In the genomic region with DNA sequence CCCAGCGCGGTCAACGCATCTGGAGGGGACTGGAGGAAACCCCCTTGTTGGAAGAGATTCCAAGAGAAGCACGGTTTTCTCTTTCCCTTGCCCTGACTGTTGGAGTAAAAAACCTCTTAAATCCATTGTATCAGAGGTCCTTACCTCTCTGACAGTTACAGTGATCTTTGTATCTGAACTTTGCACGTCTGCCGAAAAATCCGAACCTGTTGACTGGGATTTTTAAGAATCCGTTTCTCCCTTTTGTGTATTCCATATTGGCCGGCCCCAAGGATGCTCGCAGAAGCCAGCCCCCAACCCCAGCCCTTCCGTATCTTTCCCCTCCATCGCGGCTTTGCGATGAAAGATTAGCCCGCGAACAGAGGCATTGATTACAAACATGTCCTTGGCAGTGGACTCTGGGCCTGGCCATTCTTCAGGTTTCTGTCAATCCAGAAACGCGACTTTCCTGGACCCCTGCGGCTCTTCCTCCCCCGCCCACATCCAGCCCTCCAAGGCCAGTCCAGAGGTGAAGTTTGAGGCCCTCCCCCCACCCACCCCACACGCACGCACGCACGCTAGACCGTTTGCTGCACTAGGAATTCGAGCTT, we compare ENCODE assay signal across 21 cellular contexts. TPM values are rescaled to one million over a fixed set of nuclear protein-coding genes. Genes with fewer than 3 reads are reported as not detected.
DNase-seq lines count a peak whose midpoint lies in the region; ATAC-seq, FAIRE-seq and TF ChIP-seq lines count a peak whose summit lies in the region.
"Had no signal": no experiment of that assay in that cellular context is flagged by ENCODE, and none has a peak within 500 bp of the region (broad histone marks: within the 10 kb centered on the region; RNA-seq: fewer than 3 reads in every experiment).

No MANE protein-coding gene starts in this region.

- H3K4me2 ChIP-seq in HepG2 (ENCODE audit: low read depth, low read length), result peak overlapping the region; percentile 58

- in situ Hi-C loops in HepG2 (cut with HindIII; ENCODE audit: extremely low pct_ligation_motif_present, low pct_unique_long_range_greater_than_20kb), result no loop called here

- H3K27me3 Mint-ChIP-seq in activated T-helper 1 cell treated with anti-CD3 and anti-CD28 coated beads, Interleukin-12 subunit alpha, Interleukin-12 subunit beta, Interleukin-2, Interleukin-4 antibody, amounts not matched to agents 30 ng/mL and 10 ng/mL and 1 ng/mL, durations not matched to agents 14 hours and 24 hours and 36 hours (ENCODE audit: insufficient read depth), result peaks cover 76% of the 10 kb centered on the region
- peaks cover 61% of the 10 kb centered on the region for H3K27me3 Mint-ChIP-seq in activated T-helper 17 cell treated with anti-CD3 and anti-CD28 coated beads, Interleukin-2, amount 50 U/mL, for 72 hours

- FAIRE-seq in HepG2 (lab: Jason Lieb, UNC), result no peak
- FAIRE-seq: frontal cortex had no signal

- H3K27me3 ChIP-seq in HepG2 (ENCODE audit: control insufficient read depth in 1 of 2, insufficient read depth in 2 of 2, low read length in 2 of 2), result peaks cover 7 to 41% of the 10 kb centered on the region in 2 experiments; a peak in 4 of 5 replicates
- peaks cover 29 to 70% of the 10 kb centered on the region in 2 donors for H3K27me3 ChIP-seq in right lobe of liver

- H2AFZ ChIP-seq in HepG2 (ENCODE audit: low read length), result no peak overlapping the region

- H3K9me3 ChIP-seq in HepG2 (ENCODE audit: low read length) (no peaks in the 10 kb centered on the region), right lobe of liver (no peaks in the 10 kb centered on the region), iPS-18c (ENCODE audit: control insufficient read depth, insufficient read depth, low read length) (no peaks in the 10 kb centered on the region)
- H3K9me3 ChIP-seq: Caco-2, colonic mucosa, lower lobe of right lung had no signal

- no peaks in the 10 kb centered on the region for H3K9me3 Mint-ChIP-seq in activated T-helper 1 cell treated with anti-CD3 and anti-CD28 coated beads, Interleukin-12 subunit alpha, Interleukin-12 subunit beta, Interleukin-2, Interleukin-4 antibody, amounts not matched to agents 30 ng/mL and 10 ng/mL and 1 ng/mL, durations not matched to agents 14 hours and 24 hours and 36 hours
- H3K9me3 Mint-ChIP-seq in activated T-helper 17 cell treated with anti-CD3 and anti-CD28 coated beads, Interleukin-2, amount 50 U/mL, for 72 hours, result no peaks in the 10 kb centered on the region

- no peak for TF ChIP-seq RAD21 in HepG2 (CRISPR knock-in tag; IDR thresholded peaks at IDR 0.05)

- H3K79me2 ChIP-seq in HepG2 (ENCODE audit: insufficient read depth, low read length), result no peaks in the 10 kb centered on the region

- H3K27ac ChIP-seq in HepG2 (ENCODE audit: extremely low read length, insufficient read depth, low read length) (no peak overlapping the region), right lobe of liver (no peak overlapping the region)
- H3K27ac ChIP-seq: colonic mucosa, lower lobe of right lung had no signal

- H3K9ac ChIP-seq in HepG2 (ENCODE audit: insufficient read depth, low read depth, low read length), result no peak overlapping the region

- H3K4me3 Mint-ChIP-seq in activated T-helper 1 cell treated with anti-CD3 and anti-CD28 coated beads, Interleukin-12 subunit alpha, Interleukin-12 subunit beta, Interleukin-2, Interleukin-4 antibody, amounts not matched to agents 30 ng/mL and 10 ng/mL and 1 ng/mL, durations not matched to agents 14 hours and 24 hours and 36 hours, result no peak overlapping the region
- no peak overlapping the region for H3K4me3 Mint-ChIP-seq in activated T-helper 17 cell treated with anti-CD3 and anti-CD28 coated beads, Interleukin-2, amount 50 U/mL, for 72 hours

- H3K36me3 ChIP-seq in HepG2 (replicated peaks in 1 of 2; ENCODE audit: control insufficient read depth in 1 of 2, insufficient read depth in 2 of 2, low read length in 2 of 2), result no peaks in the 10 kb centered on the region
- H3K36me3 ChIP-seq in right lobe of liver, result no peaks in the 10 kb centered on the region
- H3K36me3 ChIP-seq: colonic mucosa, lower lobe of right lung had no signal

- H3K4me3 ChIP-seq in HepG2 (replicated peaks in 1 of 3; ENCODE audit: insufficient read depth in 1 of 3, low read depth in 2 of 3, low read length in 3 of 3) (peak overlapping the region in 2 of 3 experiments; percentile 7 to 16; a peak in 1 of 6 replicates), right lobe of liver (no peak overlapping the region), iPS-18c (ENCODE audit: insufficient read depth, low read depth, low read length) (peak overlapping the region; percentile 2; the same call in 1 of the 2 replicates)
- H3K4me3 ChIP-seq: colonic mucosa, lower lobe of right lung had no signal

- no peak for TF ChIP-seq POLR2A in HepG2 (IDR thresholded peaks at IDR 0.05; ENCODE audit: insufficient read depth in 1 of 2, low read depth in 2 of 2, low read length in 2 of 2)
- TF ChIP-seq POLR2A in right lobe of liver (IDR thresholded peaks at IDR 0.05), result no peak

- peaks cover 54% of the 10 kb centered on the region for H3K4me1 ChIP-seq in HepG2 (ENCODE audit: insufficient read depth, low read length)
- H3K4me1 ChIP-seq in right lobe of liver, result peaks cover 0 to 18% (median 5%) of the 10 kb centered on the region in 4 donors
- H3K4me1 ChIP-seq: Caco-2 had no signal

- TF ChIP-seq CTCF in HepG2 (CRISPR knock-in tag; IDR thresholded peaks at IDR 0.05) (no peak), right lobe of liver (IDR thresholded peaks at IDR 0.05) (no peak)

- TF ChIP-seq EP300 in HepG2 (IDR thresholded peaks at IDR 0.05; ENCODE audit: low read depth in 2 of 2, low read length in 2 of 2), result no peak
- no peak for TF ChIP-seq EP300 in HepG2 (CRISPR knock-in tag; IDR thresholded peaks at IDR 0.05; ENCODE audit: borderline replicate concordance)

- CTCF ChIA-PET in HepG2 (lab: Yijun Ruan, JAX; ENCODE audit: low intra/inter-chr PET ratio, low total read pairs), result no interaction called here

- H3K27ac Mint-ChIP-seq in activated T-helper 1 cell treated with anti-CD3 and anti-CD28 coated beads, Interleukin-12 subunit alpha, Interleukin-12 subunit beta, Interleukin-2, Interleukin-4 antibody, amounts not matched to agents 30 ng/mL and 10 ng/mL and 1 ng/mL, durations not matched to agents 14 hours and 24 hours and 36 hours, result peak overlapping the region; percentile 31
- no peak overlapping the region for H3K27ac Mint-ChIP-seq in activated T-helper 17 cell treated with anti-CD3 and anti-CD28 coated beads, Interleukin-2, amount 50 U/mL, for 72 hours

- intact Hi-C loops in HepG2 (cut with micrococcal nuclease; ENCODE audit: unreplicated experiment) (no loop called here), right lobe of liver (cut with DNase I) (no loop called here)
- intact Hi-C loops in activated T-helper 1 cell treated with anti-CD3 and anti-CD28 coated beads, Interleukin-12 subunit alpha, Interleukin-12 subunit beta, Interleukin-2, Interleukin-4 antibody, amounts not matched to agents 30 ng/mL and 10 ng/mL and 1 ng/mL, durations not matched to agents 14 hours and 24 hours and 36 hours (cut with micrococcal nuclease), result loop anchor here (5.0 kb wide), 1 partner anchor 1263 kb away; the partner anchor contains the start of gene GAD1

- POLR2A ChIA-PET in HepG2 (lab: Yijun Ruan, JAX), result interaction anchor here (2.5 kb wide), 1 partner anchor 28 kb away, joined by 9 read pairs; no protein-coding TSS in a partner anchor

- no TSS peak for BruUV-seq in HepG2 (replicated peaks; lab: Mats Ljungman, UMichigan)

- H4K20me1 ChIP-seq in HepG2 (ENCODE audit: insufficient read depth, low read length), result no peaks in the 10 kb centered on the region

- ATAC-seq in HepG2, result no peak
- ATAC-seq in right lobe of liver, result no peak
- ATAC-seq in activated T-helper 17 cell treated with anti-CD3 and anti-CD28 coated beads, Interleukin-2, amount 50 U/mL, for 72 hours (replicated peaks), result no peak
- ATAC-seq: lower lobe of right lung had no signal

- peaks cover 28% of the 10 kb centered on the region for H3K4me1 Mint-ChIP-seq in activated T-helper 1 cell treated with anti-CD3 and anti-CD28 coated beads, Interleukin-12 subunit alpha, Interleukin-12 subunit beta, Interleukin-2, Interleukin-4 antibody, amounts not matched to agents 30 ng/mL and 10 ng/mL and 1 ng/mL, durations not matched to agents 14 hours and 24 hours and 36 hours (ENCODE audit: low read depth)
- H3K4me1 Mint-ChIP-seq in activated T-helper 17 cell treated with anti-CD3 and anti-CD28 coated beads, Interleukin-2, amount 50 U/mL, for 72 hours, result peaks cover 13% of the 10 kb centered on the region

- WGBS in HepG2 (ENCODE audit: low lambda C conversion rate), result 70% methylated on average over 26 of the region's 26 CpGs
- 8% methylated on average over 18 of the region's 26 CpGs for WGBS in right lobe of liver (ENCODE audit: insufficient coverage, low coverage, low lambda C conversion rate, missing lambda C conversion rate)

- DNase-seq in HepG2 (ENCODE audit: low spot score) (no peak), right lobe of liver (no peak), NCI-H2107 (lab: John Stamatoyannopoulos, UW) (no peak), HPDE6-E6E7 (ENCODE audit: extremely low spot score) (no peak)
- DNase-seq in activated T-helper 1 cell treated with anti-CD3 and anti-CD28 coated beads, Interleukin-12 subunit alpha, Interleukin-12 subunit beta, Interleukin-2, Interleukin-4 antibody, amounts not matched to agents 30 ng/mL and 10 ng/mL and 1 ng/mL, durations not matched to agents 14 hours and 24 hours and 36 hours (ENCODE audit: low spot score), result no peak
- DNase-seq in effector CD8-positive, alpha-beta T cell (lab: John Stamatoyannopoulos, UW), result no peak
- DNase-seq: activated CD4-positive, CD25-positive, alpha-beta regulatory T cell; activated naive CD4-positive, alpha-beta T cell treated with anti-CD3 and anti-CD28 coated beads, Interleukin-2, amount 50 U/mL, for 16 hours; Caco-2; colonic mucosa; lower lobe of right lung; NCI-H1105 treated with DMSO at 0.1 percent for 48 hours; NCI-H526; SHP77; stimulated activated CD4-positive, alpha-beta T cell treated with anti-CD3 and anti-CD28 coated beads, Interleukin-4, amount 100 ng/mL, for 4 hours had no signal

- no peaks in the 10 kb centered on the region for H3K36me3 Mint-ChIP-seq in activated T-helper 1 cell treated with anti-CD3 and anti-CD28 coated beads, Interleukin-12 subunit alpha, Interleukin-12 subunit beta, Interleukin-2, Interleukin-4 antibody, amounts not matched to agents 30 ng/mL and 10 ng/mL and 1 ng/mL, durations not matched to agents 14 hours and 24 hours and 36 hours (ENCODE audit: low read depth)
- peaks cover 29% of the 10 kb centered on the region for H3K36me3 Mint-ChIP-seq in activated T-helper 17 cell treated with anti-CD3 and anti-CD28 coated beads, Interleukin-2, amount 50 U/mL, for 72 hours (ENCODE audit: low read depth)

RNA-seq across cellular contexts. Expression of gene DLX1, which starts 4.6 kb away (rescaled TPM):
- total RNA-seq in HepG2 (2016; rRNA removed; fragmentation: Illumina TruSeq; extraction: Trizol) (0.18 TPM in 1 of 2 replicates, not detected in the other), right lobe of liver (not detected)
- not detected in 2 replicates for total RNA-seq in HepG2 (2016; cell fraction: cytosol; rRNA removed; fragmentation: Illumina TruSeq; extraction: Trizol; ENCODE audit: low read depth)
- total RNA-seq in HepG2 (2016; cell fraction: insoluble cytoplasmic fraction; rRNA removed; fragmentation: Illumina TruSeq; extraction: Trizol), result 0.13 and 0.52 TPM in 2 replicates
- 0.09 TPM in 1 of 2 replicates, not detected in the other for total RNA-seq in HepG2 (2016; cell fraction: membrane; rRNA removed; fragmentation: Illumina TruSeq; extraction: Trizol)
- total RNA-seq in HepG2 (2016; cell fraction: nucleus; rRNA removed; fragmentation: Illumina TruSeq; extraction: Trizol), result 0.25 and 0.37 TPM in 2 replicates
- 0.69 and 0.86 TPM in 2 replicates for polyA plus RNA-seq in HepG2 (2011; rRNA removed)
- 0.40 and 0.47 TPM in 2 replicates for polyA plus RNA-seq in HepG2 (2011; cell fraction: cytosol; rRNA removed)
- polyA plus RNA-seq in HepG2 (2011; cell fraction: nucleus; rRNA removed), result 3.0 and 3.7 TPM in 2 replicates
- 0.32 and 0.51 TPM in 2 replicates for polyA plus RNA-seq in HepG2 (2012)
- 0.19 TPM in 1 of 2 replicates, not detected in the other for polyA plus RNA-seq in HepG2 (2016; cell fraction: cytosol; fragmentation: Illumina TruSeq; extraction: Trizol; ENCODE audit: low read depth)
- polyA plus RNA-seq in HepG2 (2016; cell fraction: insoluble cytoplasmic fraction; fragmentation: Illumina TruSeq; extraction: Trizol; ENCODE audit: low read depth), result 0.27 and 0.41 TPM in 2 replicates
- polyA plus RNA-seq in HepG2 (2016; cell fraction: membrane; fragmentation: Illumina TruSeq; extraction: Trizol; ENCODE audit: low read depth), result 0.09 and 0.16 TPM in 2 replicates
- polyA plus RNA-seq in HepG2 (2016; cell fraction: nucleus; fragmentation: Illumina TruSeq; extraction: Trizol; ENCODE audit: insufficient read depth, low read depth), result 0.94 TPM in 1 of 2 replicates, not detected in the other
- 0.89 and 1.8 TPM in 2 replicates for polyA minus RNA-seq in HepG2 (2011; rRNA and poly(A)+ RNA removed; ENCODE audit: low replicate concordance)
- 0.40 and 1.1 TPM in 2 replicates for polyA minus RNA-seq in HepG2 (2011; cell fraction: cytosol; rRNA and poly(A)+ RNA removed)
- polyA minus RNA-seq in HepG2 (2011; cell fraction: nucleus; rRNA and poly(A)+ RNA removed), result 1.8 and 2.2 TPM in 2 replicates
- not detected in 2 replicates for total RNA-seq in activated T-helper 1 cell treated with anti-CD3 and anti-CD28 coated beads, Interleukin-12 subunit alpha, Interleukin-12 subunit beta, Interleukin-2, Interleukin-4 antibody, amounts not matched to agents 30 ng/mL and 10 ng/mL and 1 ng/mL, durations not matched to agents 14 hours and 24 hours and 36 hours
- total RNA-seq in activated T-helper 17 cell treated with anti-CD3 and anti-CD28 coated beads, Interleukin-2, amount 50 U/mL, for 72 hours, result not detected
- total RNA-seq: epithelial cell of proximal tubule; lower lobe of right lung; OCI-LY7; T-helper 1 cell treated with Interleukin-12 subunit alpha and Interleukin-12 subunit beta and Interleukin-4 antibody, amounts not matched to agents 30 ng/mL and 1 ng/mL, for 36 hours had no signal

RNA-seq across cellular contexts. Expression of gene DLX2, which starts 22.0 kb away (rescaled TPM):
- 0.15 TPM in 1 of 2 replicates, not detected in the other for total RNA-seq in HepG2 (2016; rRNA removed; fragmentation: Illumina TruSeq; extraction: Trizol)
- total RNA-seq in HepG2 (2016; cell fraction: cytosol; rRNA removed; fragmentation: Illumina TruSeq; extraction: Trizol; ENCODE audit: low read depth), result 0.09 TPM in 1 of 2 replicates, not detected in the other
- total RNA-seq in HepG2 (2016; cell fraction: insoluble cytoplasmic fraction; rRNA removed; fragmentation: Illumina TruSeq; extraction: Trizol), result 0.09 TPM in 1 of 2 replicates, not detected in the other
- 0.06 and 0.17 TPM in 2 replicates for total RNA-seq in HepG2 (2016; cell fraction: membrane; rRNA removed; fragmentation: Illumina TruSeq; extraction: Trizol)
- not detected in 2 replicates for total RNA-seq in HepG2 (2016; cell fraction: nucleus; rRNA removed; fragmentation: Illumina TruSeq; extraction: Trizol)
- polyA plus RNA-seq in HepG2 (2011; rRNA removed), result 0.07 TPM in 2 replicates
- 0.04 and 0.05 TPM in 2 replicates for polyA plus RNA-seq in HepG2 (2011; cell fraction: cytosol; rRNA removed)
- 0.29 and 0.59 TPM in 2 replicates for polyA plus RNA-seq in HepG2 (2011; cell fraction: nucleus; rRNA removed)
- polyA plus RNA-seq in HepG2 (2012), result 0.17 and 0.25 TPM in 2 replicates
- 0.07 and 0.12 TPM in 2 replicates for polyA plus RNA-seq in HepG2 (2016; cell fraction: cytosol; fragmentation: Illumina TruSeq; extraction: Trizol; ENCODE audit: low read depth)
- 0.25 and 0.37 TPM in 2 replicates for polyA plus RNA-seq in HepG2 (2016; cell fraction: insoluble cytoplasmic fraction; fragmentation: Illumina TruSeq; extraction: Trizol; ENCODE audit: low read depth)
- 0.21 and 0.24 TPM in 2 replicates for polyA plus RNA-seq in HepG2 (2016; cell fraction: membrane; fragmentation: Illumina TruSeq; extraction: Trizol; ENCODE audit: low read depth)
- polyA plus RNA-seq in HepG2 (2016; cell fraction: nucleus; fragmentation: Illumina TruSeq; extraction: Trizol; ENCODE audit: insufficient read depth, low read depth), result 0.36 and 0.59 TPM in 2 replicates
- polyA minus RNA-seq in HepG2 (2011; rRNA and poly(A)+ RNA removed; ENCODE audit: low replicate concordance), result 0.07 and 0.10 TPM in 2 replicates
- polyA minus RNA-seq in HepG2 (2011; cell fraction: cytosol; rRNA and poly(A)+ RNA removed), result 0.20 and 0.44 TPM in 2 replicates
- not detected in 2 replicates for polyA minus RNA-seq in HepG2 (2011; cell fraction: nucleus; rRNA and poly(A)+ RNA removed)
- not detected for total RNA-seq in right lobe of liver
- 0.20 TPM in 1 of 2 replicates, not detected in the other for total RNA-seq in activated T-helper 1 cell treated with anti-CD3 and anti-CD28 coated beads, Interleukin-12 subunit alpha, Interleukin-12 subunit beta, Interleukin-2, Interleukin-4 antibody, amounts not matched to agents 30 ng/mL and 10 ng/mL and 1 ng/mL, durations not matched to agents 14 hours and 24 hours and 36 hours
- not detected for total RNA-seq in activated T-helper 17 cell treated with anti-CD3 and anti-CD28 coated beads, Interleukin-2, amount 50 U/mL, for 72 hours
- total RNA-seq: colonic mucosa; lower lobe of right lung; T-helper 1 cell treated with Interleukin-12 subunit alpha and Interleukin-12 subunit beta and Interleukin-4 antibody, amounts not matched to agents 30 ng/mL and 1 ng/mL, for 36 hours had no signal

Comparison
In these comparisons a context has a peak if more than half of its experiments do, and no peak if none do; other contexts are left out.
1. H3K4me3 ChIP-seq: peak in HepG2 (2 of 3) and iPS-18c (single experiment); none in right lobe of liver (0 of 3).